14 cellular contexts compared by ENCODE assay signal in the genomic region with DNA sequence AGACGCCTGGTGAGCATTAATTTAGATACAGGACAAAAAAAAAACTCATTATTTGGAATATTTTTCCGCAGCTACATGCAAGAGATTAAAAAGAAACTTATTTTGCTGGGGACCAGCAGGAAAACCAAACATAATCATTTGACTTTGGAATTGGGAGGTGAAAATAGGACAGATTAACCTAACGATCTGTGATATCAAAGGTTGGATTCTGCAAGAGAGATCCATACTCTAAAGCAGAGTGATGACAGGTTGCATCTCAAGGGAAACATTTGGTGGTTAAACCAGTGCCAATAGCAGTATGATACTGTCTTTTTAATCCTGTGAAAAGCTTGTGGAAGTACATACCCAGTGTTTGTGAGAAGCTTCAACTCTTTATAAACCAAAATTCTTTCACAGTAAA.
"Had no signal": no experiment of that assay in that cellular context is flagged by ENCODE, and none has a peak within 500 bp of the region (broad histone marks: within the 10 kb centered on the region; RNA-seq: fewer than 3 reads in every experiment).

No MANE protein-coding gene starts in this region.

- H3K9me3 ChIP-seq: left lung, upper lobe of right lung had no signal

- H3K36me3 ChIP-seq: cardiac muscle cell, left lung, upper lobe of right lung had no signal

- H3K27ac ChIP-seq: cardiac muscle cell, left lung, upper lobe of right lung had no signal

- H3K4me3 Mint-ChIP-seq: activated T-cell treated with anti-CD3 and anti-CD28 coated beads, Interleukin-2, amount 50 U/mL, for 4 hours; endodermal cell; natural killer cell treated with Interleukin-12 subunit alpha and Interleukin-12 subunit beta and Interleukin-15 and Interleukin-18, amount 100 ng/mL, for 72 hours had no signal

- ATAC-seq: left lung, upper lobe of right lung had no signal

- H3K4me3 ChIP-seq: cardiac muscle cell, left lung, upper lobe of right lung had no signal

- DNase-seq: activated CD4-positive, alpha-beta T cell treated with anti-CD3 and anti-CD28 coated beads for 1 hour; activated CD4-positive, alpha-beta T cell treated with anti-CD3 and anti-CD28 coated beads, Interleukin-2, amount 50 U/mL, for 48 hours; activated effector memory CD4-positive, alpha-beta T cell treated with Interleukin-2 at 50 U/mL for 16 hours; activated naive CD4-positive, alpha-beta T cell treated with anti-CD3 and anti-CD28 coated beads, Interleukin-2, amount 50 U/mL, for 16 hours; activated T-cell treated with anti-CD3 and anti-CD28 coated beads, Interleukin-2, amount 50 U/mL, for 4 hours; endodermal cell; left lung; mesenchymal stem cell; posterior cingulate gyrus; retina; stimulated activated naive CD4-positive, alpha-beta T cell treated with Interleukin-2 at 50 U/mL for 16 hours; upper lobe of right lung had no signal

- H3K9me3 Mint-ChIP-seq: activated T-cell treated with anti-CD3 and anti-CD28 coated beads, Interleukin-2, amount 50 U/mL, for 4 hours; endodermal cell; natural killer cell treated with Interleukin-12 subunit alpha and Interleukin-12 subunit beta and Interleukin-15 and Interleukin-18, amount 100 ng/mL, for 72 hours had no signal

- H3K27ac Mint-ChIP-seq: endodermal cell had no signal

- H3K27me3 ChIP-seq: cardiac muscle cell, upper lobe of right lung had no signal
